ENCODE assay signal across 28 cellular contexts in genomic region chr5:43875741-43876140, GRCh38.
DNase-seq lines count a peak whose midpoint lies in the region; ATAC-seq, FAIRE-seq and TF ChIP-seq lines count a peak whose summit lies in the region.
"Had no signal": no experiment of that assay in that cellular context is flagged by ENCODE, and none has a peak within 500 bp of the region (broad histone marks: within the 10 kb centered on the region; RNA-seq: fewer than 3 reads in every experiment).

No MANE protein-coding gene starts in this region.

- no peak overlapping the region for H3K56ac ChIP-seq in mesendoderm (ENCODE audit: low read length)

- no peak overlapping the region for H3K14ac ChIP-seq in trophoblast cell (ENCODE audit: low read length)

- H2BK120ac ChIP-seq in mesendoderm (ENCODE audit: low read depth, low read length) (peak overlapping the region; percentile 82), trophoblast cell (ENCODE audit: insufficient read depth, low read length, poor library complexity) (no peak overlapping the region)

- H3K27me3 ChIP-seq in mesendoderm (ENCODE audit: insufficient read depth, low read length, poor library complexity) (no peaks in the 10 kb centered on the region), trophoblast cell (ENCODE audit: insufficient read depth, low read length) (no peaks in the 10 kb centered on the region)
- H3K27me3 ChIP-seq: BE2C, BLaER1 had no signal

- H4K12ac ChIP-seq in trophoblast cell (ENCODE audit: low read depth, low read length), result no peak overlapping the region

- H2BK5ac ChIP-seq in mesendoderm (ENCODE audit: low read length) (no peak overlapping the region), trophoblast cell (ENCODE audit: low read depth, low read length, poor library complexity) (no peak overlapping the region)

- H2BK15ac ChIP-seq in mesendoderm (replicated peaks; ENCODE audit: low read depth), result peak overlapping the region; percentile 85

- H3K4me3 ChIP-seq in mesendoderm (ENCODE audit: low read length) (no peak overlapping the region), trophoblast cell (ENCODE audit: low read depth, low read length) (no peak overlapping the region)
- H3K4me3 ChIP-seq: BLaER1 had no signal

- no peak overlapping the region for H3K27ac ChIP-seq in mesendoderm (ENCODE audit: low read depth, low read length)
- H3K27ac ChIP-seq in trophoblast cell (ENCODE audit: low read depth, low read length), result no peak overlapping the region
- H3K27ac ChIP-seq: BLaER1 had no signal

- H3K9ac ChIP-seq in mesendoderm (ENCODE audit: low read length), result no peak overlapping the region
- H3K9ac ChIP-seq in trophoblast cell (ENCODE audit: low read length), result no peak overlapping the region
- H3K9ac ChIP-seq: BLaER1 had no signal

- no peak overlapping the region for H4K5ac ChIP-seq in mesendoderm (ENCODE audit: low read length)

- H2AFZ ChIP-seq in trophoblast cell (ENCODE audit: insufficient read depth, low read length, poor library complexity), result no peak overlapping the region

- no peaks in the 10 kb centered on the region for H3K36me3 ChIP-seq in mesendoderm (ENCODE audit: control insufficient read depth, insufficient read depth, low read length)
- no peaks in the 10 kb centered on the region for H3K36me3 ChIP-seq in trophoblast cell (ENCODE audit: control insufficient read depth in 1 of 2, insufficient read depth in 2 of 2, low read length in 2 of 2)
- H3K36me3 ChIP-seq: BE2C, BLaER1 had no signal

- no peaks in the 10 kb centered on the region for H3K9me3 ChIP-seq in trophoblast cell (ENCODE audit: insufficient read depth, low read depth, low read length)
- H3K9me3 ChIP-seq: BE2C, BLaER1 had no signal

- H3K79me1 ChIP-seq in mesendoderm (ENCODE audit: low read length) (no peaks in the 10 kb centered on the region), trophoblast cell (ENCODE audit: low read length) (no peaks in the 10 kb centered on the region)

- H3K4ac ChIP-seq in mesendoderm (ENCODE audit: low read depth, low read length) (peak overlapping the region; percentile 16), trophoblast cell (ENCODE audit: low read depth, low read length) (no peak overlapping the region)

- H4K91ac ChIP-seq in trophoblast cell (ENCODE audit: low read depth, low read length), result no peak overlapping the region

- no peak overlapping the region for H2BK12ac ChIP-seq in trophoblast cell (ENCODE audit: low read length)

- DNase-seq in H54 (ENCODE audit: insufficient read length, low spot score) (no peak), cerebellar cortex (ENCODE audit: low spot score) (peak; percentile 3), mesendoderm (no peak), trophoblast cell (peak; percentile 64), SHP77 treated with DMSO at 0.1 percent for 48 hours (lab: John Stamatoyannopoulos, UW) (no peak)
- DNase-seq: 8988T; ACHN; BE2C; C1 segment of cervical spinal cord; CD4-positive, alpha-beta memory T cell; CD4-positive, CD25-positive, alpha-beta regulatory T cell; CD8-positive, alpha-beta memory T cell; COR-L47; DMS 273 treated with DMSO at 0.1 percent for 48 hours; DMS153; DMS53; DMS79; DND-41; EL; GF-D8 had no signal

- ATAC-seq in HG03159 (IDR thresholded peaks at IDR 0.05; ENCODE audit: unreplicated experiment) (no peak), HG03520 (IDR thresholded peaks at IDR 0.05; ENCODE audit: unreplicated experiment) (no peak), HG02610 (IDR thresholded peaks at IDR 0.05; ENCODE audit: unreplicated experiment) (no peak)

- peaks cover 2% of the 10 kb centered on the region for H3K4me1 ChIP-seq in mesendoderm (ENCODE audit: control insufficient read depth, low read depth, low read length)
- peaks cover 5 to 7% of the 10 kb centered on the region in 2 experiments for H3K4me1 ChIP-seq in trophoblast cell (ENCODE audit: control insufficient read depth in 1 of 2, insufficient read depth in 2 of 2, low read length in 2 of 2)
- H3K4me1 ChIP-seq: BE2C, BLaER1 had no signal

- peak; percentile 11 for FAIRE-seq in H54 (lab: Jason Lieb, UNC)
- FAIRE-seq: A204.1, G401.6, GM12891, GM18507 had no signal

- WGBS in mesendoderm (ENCODE audit: extremely low coverage, insufficient coverage, low lambda C conversion rate), result no CpG with 5 or more reads among the region's 1 CpG
- no CpG with 5 or more reads among the region's 1 CpG for WGBS in trophoblast cell (ENCODE audit: extremely low coverage, insufficient coverage, insufficient read length)

- H3K23ac ChIP-seq in mesendoderm (ENCODE audit: low read length) (no peak overlapping the region), trophoblast cell (ENCODE audit: low read length) (no peak overlapping the region)

- no peak overlapping the region for H2AK5ac ChIP-seq in mesendoderm (ENCODE audit: low read length)
- no peak overlapping the region for H2AK5ac ChIP-seq in trophoblast cell (ENCODE audit: low read length)

- H4K8ac ChIP-seq in mesendoderm (ENCODE audit: low read depth, low read length), result no peak overlapping the region
- no peak overlapping the region for H4K8ac ChIP-seq in trophoblast cell (ENCODE audit: low read depth, low read length)

- no peak for TF ChIP-seq POLR2A in H54 (IDR thresholded peaks at IDR 0.05; ENCODE audit: low read depth, low read length)

- H3K4me2 ChIP-seq in mesendoderm (ENCODE audit: low read length) (no peak overlapping the region), trophoblast cell (ENCODE audit: low read length) (no peak overlapping the region)
- H3K4me2 ChIP-seq: BLaER1 had no signal

- H3K79me2 ChIP-seq in mesendoderm (ENCODE audit: control insufficient read depth, insufficient read depth, low read length) (no peaks in the 10 kb centered on the region), trophoblast cell (ENCODE audit: control insufficient read depth, insufficient read depth, low read length, poor library complexity) (no peaks in the 10 kb centered on the region)

- H3K18ac ChIP-seq in mesendoderm (ENCODE audit: low read length), result peak overlapping the region; percentile 75
- no peak overlapping the region for H3K18ac ChIP-seq in trophoblast cell (ENCODE audit: low read length)

Comparison
In these comparisons a context has a peak if more than half of its experiments do, and no peak if none do; other contexts are left out.
1. DNase-seq: peak in cerebellar cortex (single experiment) and trophoblast cell (2 of 2); none in H54 (single experiment), mesendoderm (single experiment) and SHP77 treated with DMSO at 0.1 percent for 48 hours (single experiment).